11 cellular contexts compared by ENCODE assay signal in the genomic region with DNA sequence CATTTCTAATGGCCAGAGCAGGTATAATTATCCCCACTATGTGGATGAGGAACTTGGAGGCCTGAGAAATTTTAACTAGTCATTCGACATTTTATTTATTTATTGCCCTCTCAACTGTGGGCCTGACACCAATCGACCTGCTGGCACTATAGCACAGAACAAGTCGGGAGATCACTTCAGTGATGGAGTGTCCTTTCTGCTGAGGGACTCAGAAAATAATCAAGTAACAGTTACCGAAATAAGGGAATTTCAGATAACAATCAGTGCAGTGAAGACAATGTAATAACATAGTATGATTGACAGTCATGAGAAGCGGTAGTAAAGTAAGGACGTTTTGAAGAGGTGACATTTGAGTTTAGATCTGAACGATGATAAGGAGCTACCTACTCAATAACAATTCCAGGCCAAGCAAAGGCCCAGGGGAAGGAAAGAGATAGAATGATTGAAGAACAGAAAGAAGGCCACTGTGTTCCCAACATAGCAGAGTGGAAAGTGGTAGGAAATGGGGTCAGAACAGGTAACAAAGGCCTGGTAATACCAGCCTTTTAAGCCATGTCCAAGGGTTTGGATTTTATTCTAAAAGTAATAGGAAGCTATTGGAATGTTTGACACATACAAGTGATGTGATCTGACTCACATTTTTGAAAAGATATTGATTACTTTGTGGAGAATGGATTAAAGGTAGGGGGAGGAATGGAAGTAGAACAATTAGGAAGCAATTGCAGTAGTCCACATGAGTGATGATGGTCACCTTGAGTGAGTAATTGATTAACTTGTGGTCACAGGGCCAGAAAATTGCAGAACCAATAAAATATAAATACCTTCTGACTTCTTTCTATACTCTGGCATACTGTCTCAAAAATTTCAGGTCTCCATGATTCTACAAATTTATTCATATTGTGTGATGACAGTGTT. TPM values are rescaled to one million over a fixed set of nuclear protein-coding genes. Genes with fewer than 3 reads are reported as not detected.
DNase-seq lines count a peak whose midpoint lies in the region; ATAC-seq lines count a peak whose summit lies in the region.
"Had no signal": no experiment of that assay in that cellular context is flagged by ENCODE, and none has a peak within 500 bp of the region (broad histone marks: within the 10 kb centered on the region; RNA-seq: fewer than 3 reads in every experiment).

No MANE protein-coding gene starts in this region.

- H4K20me1 ChIP-seq in BLaER1, result peaks cover 19% of the 10 kb centered on the region; the same call in 1 of the 2 replicates

- H3K4me3 ChIP-seq in BLaER1, result peak overlapping the region; percentile 87
- H3K4me3 ChIP-seq in effector memory CD4-positive, alpha-beta T cell (ENCODE audit: insufficient read depth, low read depth, low read length, poor library complexity, severe bottlenecking), result peak overlapping the region; percentile 79
- peak overlapping the region; percentile 88 for H3K4me3 ChIP-seq in neuron (ENCODE audit: low read length)
- no peak overlapping the region for H3K4me3 ChIP-seq in H7 (ENCODE audit: insufficient read depth, low read depth, low read length)

- H3K4me1 ChIP-seq in BLaER1, result peaks cover 28% of the 10 kb centered on the region
- H3K4me1 ChIP-seq in effector memory CD4-positive, alpha-beta T cell (ENCODE audit: control insufficient read depth, insufficient read depth, low read length, poor library complexity, severe bottlenecking), result no peaks in the 10 kb centered on the region
- peaks cover 20% of the 10 kb centered on the region for H3K4me1 ChIP-seq in neuron (ENCODE audit: insufficient read depth, low read length)

- peak overlapping the region; percentile 91 for H3K27ac ChIP-seq in BLaER1
- peak overlapping the region; percentile 74 for H3K27ac ChIP-seq in effector memory CD4-positive, alpha-beta T cell (ENCODE audit: insufficient read depth, low read length, poor library complexity, severe bottlenecking)

- peak; percentile 18 for DNase-seq in KBM-7
- DNase-seq in effector memory CD4-positive, alpha-beta T cell, result no peak
- no peak for DNase-seq in H7
- no peak for DNase-seq in amygdala (lab: John Stamatoyannopoulos, UW)
- no peak for DNase-seq in islet precursor cell
- DNase-seq: activated CD8-positive, alpha-beta memory T cell treated with anti-CD3 and anti-CD28 coated beads for 24 hours; NCI-H2081; stimulated activated CD4-positive, alpha-beta T cell treated with anti-CD3 and anti-CD28 coated beads, Interleukin-4, amount 100 ng/mL, for 1 hour had no signal

- H2AFZ ChIP-seq in neuron (ENCODE audit: low read depth, low read length), result no peak overlapping the region

- peaks cover 7% of the 10 kb centered on the region; the same call in 1 of the 2 replicates for H3K36me3 ChIP-seq in BLaER1
- H3K36me3 ChIP-seq in effector memory CD4-positive, alpha-beta T cell (ENCODE audit: control insufficient read depth, insufficient read depth, low read length), result no peaks in the 10 kb centered on the region
- peaks cover 7% of the 10 kb centered on the region for H3K36me3 ChIP-seq in neuron (ENCODE audit: insufficient read depth, low read length)
- no peaks in the 10 kb centered on the region for H3K36me3 ChIP-seq in H7 (replicated peaks; ENCODE audit: control insufficient read depth, insufficient read depth, low read length)

- peak overlapping the region; percentile 95 for H3K9ac ChIP-seq in BLaER1

- no peak for ATAC-seq in GM19324 (IDR thresholded peaks at IDR 0.05; ENCODE audit: low FRiP score, unreplicated experiment)

- H3K27me3 ChIP-seq in BLaER1 (no peaks in the 10 kb centered on the region), neuron (ENCODE audit: insufficient read depth, low read length) (no peaks in the 10 kb centered on the region), H7 (ENCODE audit: control insufficient read depth, insufficient read depth, low read length) (no peaks in the 10 kb centered on the region)
- no peaks in the 10 kb centered on the region for H3K27me3 ChIP-seq in effector memory CD4-positive, alpha-beta T cell (replicated peaks; ENCODE audit: control insufficient read depth, insufficient read depth, low read length, poor library complexity, severe bottlenecking)

- in situ Hi-C loops in KBM-7 (cut with MboI; ENCODE audit: low pct_unique_long_range_greater_than_20kb, low sequenced_read_pairs), result no loop called here

- H3K9me3 ChIP-seq in BLaER1 (no peaks in the 10 kb centered on the region), neuron (ENCODE audit: low read length) (peaks cover 2% of the 10 kb centered on the region)
- no peaks in the 10 kb centered on the region for H3K9me3 ChIP-seq in effector memory CD4-positive, alpha-beta T cell (ENCODE audit: control insufficient read depth, low read length)

- peak overlapping the region; percentile 91 for H3K4me2 ChIP-seq in BLaER1

RNA-seq across cellular contexts. Expression of gene STXBP4, which starts 1.4 kb away (rescaled TPM):
- 6.0 and 10.3 TPM in 2 replicates for total RNA-seq in H7 (2014; rRNA removed; shearing (Covaris generic))

RNA-seq across cellular contexts. Expression of gene COX11, which starts 1.5 kb away (rescaled TPM):
- 77.8 and 90.7 TPM in 2 replicates for total RNA-seq in H7 (2014; rRNA removed; shearing (Covaris generic))
